Comparison of ENCODE assay signal across 28 cellular contexts in genomic region chr20:17882834-17883591, GRCh38.
DNase-seq lines count a peak whose midpoint lies in the region; ATAC-seq and TF ChIP-seq lines count a peak whose summit lies in the region.
"Had no signal": no experiment of that assay in that cellular context is flagged by ENCODE, and none has a peak within 500 bp of the region (broad histone marks: within the 10 kb centered on the region; RNA-seq: fewer than 3 reads in every experiment).

No MANE protein-coding gene starts in this region.

- no peaks in the 10 kb centered on the region for H3K4me1 ChIP-seq in HEK293 (ENCODE audit: control insufficient read depth, insufficient read depth, low read length)
- H3K4me1 ChIP-seq: body of pancreas, pancreas had no signal

- H3K27me3 Mint-ChIP-seq in WTC11 (ENCODE audit: low read depth) (no peaks in the 10 kb centered on the region; the same call in 1 of the 2 replicates), neural crest cell (ENCODE audit: low read depth) (peaks cover 2% of the 10 kb centered on the region)

- peaks cover 2% of the 10 kb centered on the region for H3K9me3 Mint-ChIP-seq in WTC11
- H3K9me3 Mint-ChIP-seq in neural crest cell = no peaks in the 10 kb centered on the region
- H3K9me3 Mint-ChIP-seq in activated naive CD4-positive, alpha-beta T cell treated with anti-CD3 and anti-CD28 coated beads, Interleukin-2, amount 50 U/mL, for 72 hours = no peaks in the 10 kb centered on the region
- H3K9me3 Mint-ChIP-seq: activated naive CD4-positive, alpha-beta T cell treated with anti-CD3 and anti-CD28 coated beads, Interleukin-2, amount 10 ng/mL, durations not matched to agents 7 days and 5 days; natural killer cell; stimulated activated naive CD8-positive, alpha-beta T cell treated with anti-CD3 and anti-CD28 coated beads, Interleukin-15, amount 100 ng/mL, for 72 hours had no signal

- CTCF ChIA-PET in HEK293 (lab: Yijun Ruan, JAX) (interaction anchor here (1.3 kb wide), 1 partner anchor 113 kb away, joined by 4 read pairs; no protein-coding TSS in a partner anchor), WTC11 (lab: Charles Lee) (interaction anchor here (1.2 to 2.9 kb wide), 11 partner anchors 8 to 203 kb away, joined by 3 to 22 read pairs (median 5); partner anchors contain the start of gene RRBP1)

- peak overlapping the region; percentile 77 for H3K27ac Mint-ChIP-seq in WTC11
- H3K27ac Mint-ChIP-seq in neural crest cell (ENCODE audit: unreplicated experiment) = peak overlapping the region; percentile 93
- no peak overlapping the region for H3K27ac Mint-ChIP-seq in activated naive CD4-positive, alpha-beta T cell treated with anti-CD3 and anti-CD28 coated beads, Interleukin-2, amount 50 U/mL, for 72 hours
- H3K27ac Mint-ChIP-seq: activated CD8-positive, alpha-beta T cell treated with anti-CD3 and anti-CD28 coated beads, Interleukin-2, amount 10 ng/mL, durations not matched to agents 7 days and 5 days; activated naive CD4-positive, alpha-beta T cell treated with anti-CD3 and anti-CD28 coated beads, Interleukin-2, amount 10 ng/mL, durations not matched to agents 7 days and 5 days; natural killer cell had no signal

- ATAC-seq in WTC11 = no peak
- no peak for ATAC-seq in GM21576 (IDR thresholded peaks at IDR 0.05; ENCODE audit: unreplicated experiment)
- ATAC-seq in activated naive CD4-positive, alpha-beta T cell treated with anti-CD3 and anti-CD28 coated beads, Interleukin-2, amount 50 U/mL, for 72 hours = no peak
- ATAC-seq: activated CD8-positive, alpha-beta T cell treated with anti-CD3 and anti-CD28 coated beads, Interleukin-2, amount 10 ng/mL, durations not matched to agents 7 days and 5 days; body of pancreas; natural killer cell; stimulated activated naive CD8-positive, alpha-beta T cell treated with anti-CD3 and anti-CD28 coated beads, Interleukin-15, amount 100 ng/mL, for 72 hours had no signal

- peaks cover 27% of the 10 kb centered on the region for H3K4me1 Mint-ChIP-seq in WTC11
- peaks cover 58% of the 10 kb centered on the region for H3K4me1 Mint-ChIP-seq in neural crest cell

- H3K4me3 ChIP-seq in HEK293 (ENCODE audit: low read depth, low read length) = no peak overlapping the region
- H3K4me3 ChIP-seq: body of pancreas, dorsolateral prefrontal cortex, pancreas, Peyer's patch, transverse colon had no signal

- TF ChIP-seq CTCF in HEK293 (tag by site-specific recombination; IDR thresholded peaks at IDR 0.05) = no peak
- TF ChIP-seq CTCF in WTC11 (IDR thresholded peaks at IDR 0.05) = no peak
- no peak for TF ChIP-seq CTCF in neural crest cell (conservative IDR thresholded peaks at IDR 0.05)
- TF ChIP-seq CTCF in GM20000 (IDR thresholded peaks at IDR 0.05; ENCODE audit: extremely low read depth, missing control alignments) = no peak

- no peaks in the 10 kb centered on the region for H3K9me3 ChIP-seq in HEK293 (ENCODE audit: control insufficient read depth, insufficient read depth, low read depth, low read length)
- H3K9me3 ChIP-seq: body of pancreas, pancreas, Peyer's patch, transverse colon had no signal

- no peaks in the 10 kb centered on the region for H3K36me3 ChIP-seq in HEK293 (ENCODE audit: control insufficient read depth in 2 of 2, insufficient read depth in 1 of 2, low read length in 2 of 2)
- H3K36me3 ChIP-seq: pancreas, Peyer's patch, transverse colon had no signal

- POLR2A ChIA-PET in HEK293 (lab: Yijun Ruan, JAX) (no interaction called here), WTC11 (lab: Charles Lee) (no interaction called here)

- H3K27ac ChIP-seq in HEK293 (ENCODE audit: extremely low read depth, low read depth, low read length) = no peak overlapping the region
- H3K27ac ChIP-seq in temporal lobe (ENCODE audit: low read depth, low read length) = peak overlapping the region; percentile 11
- H3K27ac ChIP-seq: body of pancreas, C4-2B, pancreas, transverse colon had no signal

- H3K4me3 Mint-ChIP-seq in WTC11 (no peak overlapping the region), neural crest cell (peak overlapping the region; percentile 44)
- H3K4me3 Mint-ChIP-seq: activated CD8-positive, alpha-beta T cell treated with anti-CD3 and anti-CD28 coated beads, Interleukin-2, amount 10 ng/mL, durations not matched to agents 7 days and 5 days; activated naive CD4-positive, alpha-beta T cell treated with anti-CD3 and anti-CD28 coated beads, Interleukin-2, amount 10 ng/mL, durations not matched to agents 7 days and 5 days; natural killer cell; stimulated activated naive CD8-positive, alpha-beta T cell treated with anti-CD3 and anti-CD28 coated beads, Interleukin-15, amount 100 ng/mL, for 72 hours had no signal

- H3K36me3 Mint-ChIP-seq in WTC11 (peaks cover under 1% of the 10 kb centered on the region; the same call in 1 of the 2 replicates), neural crest cell (ENCODE audit: low read depth) (no peaks in the 10 kb centered on the region)
- H3K36me3 Mint-ChIP-seq in activated naive CD4-positive, alpha-beta T cell treated with anti-CD3 and anti-CD28 coated beads, Interleukin-2, amount 50 U/mL, for 72 hours = no peaks in the 10 kb centered on the region
- H3K36me3 Mint-ChIP-seq: activated naive CD4-positive, alpha-beta T cell treated with anti-CD3 and anti-CD28 coated beads, Interleukin-2, amount 10 ng/mL, durations not matched to agents 7 days and 5 days; natural killer cell had no signal

- DNase-seq in WTC11 (ENCODE audit: low spot score) = no peak
- no peak for DNase-seq in neural crest cell (ENCODE audit: low read depth, low spot score)
- DNase-seq in GM20000 (ENCODE audit: low spot score) = no peak
- no peak for DNase-seq in activated naive CD4-positive, alpha-beta T cell treated with anti-CD3 and anti-CD28 coated beads, Interleukin-2, amount 50 U/mL, for 72 hours (ENCODE audit: low spot score in 2 of 2)
- DNase-seq: activated CD8-positive, alpha-beta T cell treated with anti-CD3 and anti-CD28 coated beads, Interleukin-2, amount 10 ng/mL, durations not matched to agents 7 days and 5 days; activated naive CD4-positive, alpha-beta T cell treated with anti-CD3 and anti-CD28 coated beads, Interleukin-2, amount 10 ng/mL, durations not matched to agents 7 days and 5 days; body of pancreas; cerebellar nuclear complex; DMS79; GDM1; GOT3; kidney glomerular epithelial cell; natural killer cell; NCI-H1105; NCI-H187 treated with DMSO at 0.1 percent for 48 hours; NCI-H526; pancreas; SHP77; stimulated activated CD4-positive, alpha-beta T cell treated with anti-CD3 and anti-CD28 coated beads, Interleukin-2, amount 100 ng/mL, for 24 hours; stimulated activated naive CD8-positive, alpha-beta T cell treated with anti-CD3 and anti-CD28 coated beads, Interleukin-15, amount 100 ng/mL, for 72 hours; T-helper 2 cell; transverse colon had no signal

TF ChIP-seq in HEK293, 187 proteins besides CTCF, POLR2A, EP300 and RAD21:
- TF ChIP-seq, protein P1, sequence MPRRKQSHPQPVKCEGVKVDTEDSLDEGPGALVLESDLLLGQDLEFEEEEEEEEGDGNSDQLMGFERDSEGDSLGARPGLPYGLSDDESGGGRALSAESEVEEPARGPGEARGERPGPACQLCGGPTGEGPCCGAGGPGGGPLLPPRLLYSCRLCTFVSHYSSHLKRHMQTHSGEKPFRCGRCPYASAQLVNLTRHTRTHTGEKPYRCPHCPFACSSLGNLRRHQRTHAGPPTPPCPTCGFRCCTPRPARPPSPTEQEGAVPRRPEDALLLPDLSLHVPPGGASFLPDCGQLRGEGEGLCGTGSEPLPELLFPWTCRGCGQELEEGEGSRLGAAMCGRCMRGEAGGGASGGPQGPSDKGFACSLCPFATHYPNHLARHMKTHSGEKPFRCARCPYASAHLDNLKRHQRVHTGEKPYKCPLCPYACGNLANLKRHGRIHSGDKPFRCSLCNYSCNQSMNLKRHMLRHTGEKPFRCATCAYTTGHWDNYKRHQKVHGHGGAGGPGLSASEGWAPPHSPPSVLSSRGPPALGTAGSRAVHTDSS (tag by site-specific recombination; IDR thresholded peaks at IDR 0.05) = no peak
- peak; percentile 34; the same call in 1 of the 2 replicates for TF ChIP-seq ZNF341 (tag by site-specific recombination; IDR thresholded peaks at IDR 0.05; ENCODE audit: low read depth)

TF ChIP-seq in WTC11, 78 proteins besides CTCF, POLR2A, EP300 and RAD21:
- TF ChIP-seq, protein P2, sequence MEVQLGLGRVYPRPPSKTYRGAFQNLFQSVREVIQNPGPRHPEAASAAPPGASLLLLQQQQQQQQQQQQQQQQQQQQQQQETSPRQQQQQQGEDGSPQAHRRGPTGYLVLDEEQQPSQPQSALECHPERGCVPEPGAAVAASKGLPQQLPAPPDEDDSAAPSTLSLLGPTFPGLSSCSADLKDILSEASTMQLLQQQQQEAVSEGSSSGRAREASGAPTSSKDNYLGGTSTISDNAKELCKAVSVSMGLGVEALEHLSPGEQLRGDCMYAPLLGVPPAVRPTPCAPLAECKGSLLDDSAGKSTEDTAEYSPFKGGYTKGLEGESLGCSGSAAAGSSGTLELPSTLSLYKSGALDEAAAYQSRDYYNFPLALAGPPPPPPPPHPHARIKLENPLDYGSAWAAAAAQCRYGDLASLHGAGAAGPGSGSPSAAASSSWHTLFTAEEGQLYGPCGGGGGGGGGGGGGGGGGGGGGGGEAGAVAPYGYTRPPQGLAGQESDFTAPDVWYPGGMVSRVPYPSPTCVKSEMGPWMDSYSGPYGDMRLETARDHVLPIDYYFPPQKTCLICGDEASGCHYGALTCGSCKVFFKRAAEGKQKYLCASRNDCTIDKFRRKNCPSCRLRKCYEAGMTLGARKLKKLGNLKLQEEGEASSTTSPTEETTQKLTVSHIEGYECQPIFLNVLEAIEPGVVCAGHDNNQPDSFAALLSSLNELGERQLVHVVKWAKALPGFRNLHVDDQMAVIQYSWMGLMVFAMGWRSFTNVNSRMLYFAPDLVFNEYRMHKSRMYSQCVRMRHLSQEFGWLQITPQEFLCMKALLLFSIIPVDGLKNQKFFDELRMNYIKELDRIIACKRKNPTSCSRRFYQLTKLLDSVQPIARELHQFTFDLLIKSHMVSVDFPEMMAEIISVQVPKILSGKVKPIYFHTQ (CRISPR knock-in tag; IDR thresholded peaks at IDR 0.05) = no peak

Comparison
In these comparisons a context has a peak if more than half of its experiments do, and no peak if none do; other contexts are left out.
1. H3K27ac Mint-ChIP-seq: peak in WTC11 (single experiment) and neural crest cell (single experiment); none in activated naive CD4-positive, alpha-beta T cell treated with anti-CD3 and anti-CD28 coated beads, Interleukin-2, amount 50 U/mL, for 72 hours (0 of 2).